ENCODE assay signal across 1 cellular context in the genomic region with DNA sequence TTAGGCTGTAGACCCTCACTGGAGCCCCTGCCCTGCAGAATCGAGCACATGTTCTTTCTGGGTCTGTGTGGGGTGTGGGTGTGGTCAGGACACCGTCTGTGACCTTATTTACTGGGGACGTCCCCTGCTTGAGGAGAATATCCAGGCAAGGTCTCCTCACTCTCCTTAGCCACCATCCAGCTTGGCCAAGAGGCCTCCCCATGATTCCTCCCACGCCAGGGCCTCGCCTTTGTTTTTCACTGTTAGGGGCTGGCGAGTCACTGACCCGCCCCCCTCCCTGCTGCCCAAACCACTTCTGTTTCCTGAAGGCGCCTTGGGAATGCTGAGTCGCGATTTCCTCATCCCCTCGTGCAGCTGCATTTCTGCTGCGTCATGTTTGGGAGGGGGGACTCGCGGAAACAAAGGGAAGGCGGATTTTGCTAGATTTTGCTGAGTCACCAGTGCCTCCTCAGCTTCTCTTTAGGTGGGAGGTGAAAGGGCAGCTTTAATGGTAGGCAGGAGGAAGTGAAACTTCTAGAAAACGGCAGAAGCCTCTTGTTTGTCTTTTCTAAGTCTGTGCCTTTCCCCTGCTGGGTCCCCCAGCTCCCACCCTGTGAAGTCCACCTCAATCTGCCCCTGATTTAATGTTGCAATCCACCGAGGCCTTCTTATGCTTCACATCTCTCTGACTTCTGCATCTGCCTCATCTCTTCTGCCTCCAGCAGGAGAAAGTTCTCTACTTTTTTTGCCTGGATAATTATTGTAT.
TF ChIP-seq lines count a peak whose summit lies in the region.

No MANE protein-coding gene starts in this region.

TF ChIP-seq in K562, 482 proteins besides CTCF, POLR2A, EP300 and RAD21 (continued from another document):
- no peak for TF ChIP-seq CLOCK (CRISPR knock-in tag; IDR thresholded peaks at IDR 0.05; ENCODE audit: borderline replicate concordance)
- peak; percentile 66 for TF ChIP-seq NEUROD1 (IDR thresholded peaks at IDR 0.05; ENCODE audit: borderline replicate concordance, low read depth, low read length, partially characterized antibody)
- no peak for TF ChIP-seq KDM2B (CRISPR knock-in tag; IDR thresholded peaks at IDR 0.05)
- peak; percentile 82 for TF ChIP-seq MITF (IDR thresholded peaks at IDR 0.05)
- TF ChIP-seq L3MBTL2 (IDR thresholded peaks at IDR 0.05) = peak; percentile 80
- no peak for TF ChIP-seq ZNF133 (CRISPR knock-in tag; IDR thresholded peaks at IDR 0.05)
- no peak for TF ChIP-seq CEBPZ (IDR thresholded peaks at IDR 0.05; ENCODE audit: borderline replicate concordance, low read depth, low read length)
- no peak for TF ChIP-seq E4F1 (CRISPR knock-in tag; IDR thresholded peaks at IDR 0.05; ENCODE audit: borderline replicate concordance)
